28 cellular contexts compared by ENCODE assay signal in genomic region chr3:58728723-58729122, GRCh38.
"Had no signal": no experiment of that assay in that cellular context is flagged by ENCODE, and none has a peak within 500 bp of the region (broad histone marks: within the 10 kb centered on the region; RNA-seq: fewer than 3 reads in every experiment).

No MANE protein-coding gene starts in this region.

- H3K4me1 Mint-ChIP-seq: activated B cell treated with CpG ODN at 0.5 μM for 24 hours; activated CD4-positive, alpha-beta memory T cell treated with anti-CD3 and anti-CD28 coated beads, Interleukin-2, amount 10 ng/mL, durations not matched to agents 7 days and 5 days; activated CD4-positive, alpha-beta T cell treated with anti-CD3 and anti-CD28 coated beads, Interleukin-2, amount 10 ng/mL, durations not matched to agents 7 days and 5 days; activated naive CD4-positive, alpha-beta T cell treated with anti-CD3 and anti-CD28 coated beads, Interleukin-2, amount 10 ng/mL, durations not matched to agents 7 days and 5 days; central memory CD8-positive, alpha-beta T cell; endodermal cell; T-helper 17 cell had no signal

- H3K27ac Mint-ChIP-seq: activated B cell treated with CpG ODN at 0.5 μM for 24 hours; activated CD4-positive, alpha-beta memory T cell treated with anti-CD3 and anti-CD28 coated beads, Interleukin-2, amount 10 ng/mL, durations not matched to agents 7 days and 5 days; activated CD4-positive, alpha-beta T cell treated with anti-CD3 and anti-CD28 coated beads, Interleukin-2, amount 10 ng/mL, durations not matched to agents 7 days and 5 days; activated naive CD4-positive, alpha-beta T cell treated with anti-CD3 and anti-CD28 coated beads, Interleukin-2, amount 10 ng/mL, durations not matched to agents 7 days and 5 days; activated naive CD8-positive, alpha-beta T cell; activated T-helper 1 cell treated with anti-CD3 and anti-CD28 coated beads, Interleukin-12 subunit alpha, Interleukin-12 subunit beta, Interleukin-2, Interleukin-4 antibody, amounts not matched to agents 30 ng/mL and 10 ng/mL and 1 ng/mL, durations not matched to agents 14 hours and 24 hours and 36 hours; activated T-helper 2 cell treated with anti-CD3 and anti-CD28 coated beads, Interferon-gamma antibody, Interleukin-2, Interleukin-4, amounts not matched to agents 10 μg/mL and 5 μg/mL and 100 μg/mL, durations not matched to agents 14 hours and 24 hours and 36 hours; dendritic cell treated with granulocyte-macrophage colony-stimulating factor and Interleukin-4, amounts not matched to agents 40 ng/mL and 50 ng/mL, for 4 days; endodermal cell; T-helper 17 cell; T-helper 2 cell treated with Interferon-gamma antibody and Interleukin-4, amounts not matched to agents 5 μg/mL and 100 μg/mL, for 36 hours had no signal

- H3K4me3 Mint-ChIP-seq: activated B cell treated with CpG ODN at 0.5 μM for 24 hours; activated CD4-positive, alpha-beta memory T cell treated with anti-CD3 and anti-CD28 coated beads, Interleukin-2, amount 10 ng/mL, durations not matched to agents 7 days and 5 days; activated CD4-positive, alpha-beta T cell treated with anti-CD3 and anti-CD28 coated beads, Interleukin-2, amount 10 ng/mL, durations not matched to agents 7 days and 5 days; activated naive CD4-positive, alpha-beta T cell treated with anti-CD3 and anti-CD28 coated beads, Interleukin-2, amount 10 ng/mL, durations not matched to agents 7 days and 5 days; activated naive CD8-positive, alpha-beta T cell; activated T-cell treated with anti-CD3 and anti-CD28 coated beads, Interleukin-2, amount 50 U/mL, for 4 hours; activated T-helper 1 cell treated with anti-CD3 and anti-CD28 coated beads, Interleukin-12 subunit alpha, Interleukin-12 subunit beta, Interleukin-2, Interleukin-4 antibody, amounts not matched to agents 30 ng/mL and 10 ng/mL and 1 ng/mL, durations not matched to agents 14 hours and 24 hours and 36 hours; central memory CD8-positive, alpha-beta T cell; dendritic cell treated with granulocyte-macrophage colony-stimulating factor and Interleukin-4, amounts not matched to agents 40 ng/mL and 50 ng/mL, for 4 days; endodermal cell; T-helper 17 cell; T-helper 2 cell treated with Interferon-gamma antibody and Interleukin-4, amounts not matched to agents 5 μg/mL and 100 μg/mL, for 36 hours had no signal

- ATAC-seq: activated CD4-positive, CD25-positive, alpha-beta regulatory T cell treated with anti-CD3 and anti-CD28 coated beads, Interleukin-2, amount 50 U/mL, for 24 hours; activated T-cell treated with anti-CD3 and anti-CD28 coated beads, Interleukin-2, amount 50 U/mL, for 4 hours; esophagus mucosa; T-helper 17 cell had no signal

- H3K9me3 Mint-ChIP-seq: activated B cell treated with CpG ODN at 0.5 μM for 24 hours; activated CD4-positive, alpha-beta T cell treated with anti-CD3 and anti-CD28 coated beads, Interleukin-2, amount 10 ng/mL, durations not matched to agents 7 days and 5 days; activated naive CD4-positive, alpha-beta T cell treated with anti-CD3 and anti-CD28 coated beads, Interleukin-2, amount 10 ng/mL, durations not matched to agents 7 days and 5 days; activated T-cell treated with anti-CD3 and anti-CD28 coated beads, Interleukin-2, amount 50 U/mL, for 4 hours; activated T-helper 1 cell treated with anti-CD3 and anti-CD28 coated beads, Interleukin-12 subunit alpha, Interleukin-12 subunit beta, Interleukin-2, Interleukin-4 antibody, amounts not matched to agents 30 ng/mL and 10 ng/mL and 1 ng/mL, durations not matched to agents 14 hours and 24 hours and 36 hours; activated T-helper 2 cell treated with anti-CD3 and anti-CD28 coated beads, Interferon-gamma antibody, Interleukin-2, Interleukin-4, amounts not matched to agents 10 μg/mL and 5 μg/mL and 100 μg/mL, durations not matched to agents 14 hours and 24 hours and 36 hours; central memory CD8-positive, alpha-beta T cell; dendritic cell treated with granulocyte-macrophage colony-stimulating factor and Interleukin-4, amounts not matched to agents 40 ng/mL and 50 ng/mL, for 4 days; endodermal cell; T-helper 2 cell treated with Interferon-gamma antibody and Interleukin-4, amounts not matched to agents 5 μg/mL and 100 μg/mL, for 36 hours had no signal

- DNase-seq: activated B cell treated with CpG ODN at 0.5 μM for 24 hours; activated CD4-positive, alpha-beta memory T cell treated with anti-CD3 and anti-CD28 coated beads, Interleukin-2, amount 10 ng/mL, durations not matched to agents 7 days and 5 days; activated CD4-positive, alpha-beta T cell treated with anti-CD3 and anti-CD28 coated beads, Interleukin-2, amount 10 ng/mL, durations not matched to agents 7 days and 5 days; activated CD4-positive, alpha-beta T cell treated with anti-CD3 and anti-CD28 coated beads, Interleukin-2, amount 50 U/mL, for 4 hours; activated CD8-positive, alpha-beta memory T cell treated with anti-CD3 and anti-CD28 coated beads, Interleukin-2, amount 50 U/mL, for 48 hours; activated effector memory CD4-positive, alpha-beta T cell treated with anti-CD3 and anti-CD28 coated beads, Interleukin-2, amount 50 U/mL, for 16 hours; activated naive CD4-positive, alpha-beta T cell treated with anti-CD3 and anti-CD28 coated beads, Interleukin-2, amount 10 ng/mL, durations not matched to agents 7 days and 5 days; activated T-cell treated with anti-CD3 and anti-CD28 coated beads, Interleukin-2, amount 50 U/mL, for 4 hours; amniotic stem cell; anterior cingulate cortex; brain microvascular endothelial cell; dorsolateral prefrontal cortex; effector memory CD4-positive, alpha-beta T cell; endodermal cell; foreskin fibroblast; glutamatergic neuron; T-helper 1 cell; T-helper 17 cell; T1000; WERI-Rb-1 had no signal

- H3K36me3 Mint-ChIP-seq: activated naive CD4-positive, alpha-beta T cell treated with anti-CD3 and anti-CD28 coated beads, Interleukin-2, amount 10 ng/mL, durations not matched to agents 7 days and 5 days; activated naive CD8-positive, alpha-beta T cell had no signal

- H3K27me3 Mint-ChIP-seq: activated B cell treated with CpG ODN at 0.5 μM for 24 hours; activated CD4-positive, alpha-beta memory T cell treated with anti-CD3 and anti-CD28 coated beads, Interleukin-2, amount 10 ng/mL, durations not matched to agents 7 days and 5 days; activated naive CD4-positive, alpha-beta T cell treated with anti-CD3 and anti-CD28 coated beads, Interleukin-2, amount 10 ng/mL, durations not matched to agents 7 days and 5 days; central memory CD8-positive, alpha-beta T cell; dendritic cell treated with granulocyte-macrophage colony-stimulating factor and Interleukin-4, amounts not matched to agents 40 ng/mL and 50 ng/mL, for 4 days had no signal
